Comparison of ENCODE assay signal across 8 cellular contexts in genomic region chr5:177553671-177554429, GRCh38. TPM values are rescaled to one million over a fixed set of nuclear protein-coding genes. Genes with fewer than 3 reads are reported as not detected.
DNase-seq lines count a peak whose midpoint lies in the region; ATAC-seq and TF ChIP-seq lines count a peak whose summit lies in the region.

No MANE protein-coding gene starts in this region.

- peak overlapping the region; percentile 78 for H3K4me3 Mint-ChIP-seq in mesothelial cell of epicardium

- H3K36me3 Mint-ChIP-seq in mesothelial cell of epicardium = no peaks in the 10 kb centered on the region

- peak overlapping the region; percentile 35 for H3K27ac Mint-ChIP-seq in mesothelial cell of epicardium

- H3K9me3 ChIP-seq in effector memory CD4-positive, alpha-beta T cell (ENCODE audit: control insufficient read depth, low read length) = no peaks in the 10 kb centered on the region

- H3K4me1 ChIP-seq in effector memory CD4-positive, alpha-beta T cell (ENCODE audit: control insufficient read depth, insufficient read depth, low read length, poor library complexity, severe bottlenecking) = peaks cover 23% of the 10 kb centered on the region

- no peaks in the 10 kb centered on the region for H3K27me3 ChIP-seq in effector memory CD4-positive, alpha-beta T cell (replicated peaks; ENCODE audit: control insufficient read depth, insufficient read depth, low read length, poor library complexity, severe bottlenecking)

- peak overlapping the region; percentile 65 for H3K27ac ChIP-seq in effector memory CD4-positive, alpha-beta T cell (ENCODE audit: insufficient read depth, low read length, poor library complexity, severe bottlenecking)

- H3K27me3 Mint-ChIP-seq in mesothelial cell of epicardium (ENCODE audit: low read depth) = no peaks in the 10 kb centered on the region

- TF ChIP-seq CTCF in mesothelial cell of epicardium (IDR thresholded peaks at IDR 0.05; ENCODE audit: unreplicated experiment) = no peak

- H3K9me3 Mint-ChIP-seq in mesothelial cell of epicardium = no peaks in the 10 kb centered on the region

- DNase-seq in CD1c-positive myeloid dendritic cell (ENCODE audit: extremely low spot score) (peak; percentile 35), mesothelial cell of epicardium (ENCODE audit: low spot score in 2 of 2, unreplicated experiment in 2 of 2) (peak; percentile 36 to 63), DMS153 (lab: John Stamatoyannopoulos, UW) (no peak)
- DNase-seq in activated CD4-positive, alpha-beta T cell treated with anti-CD3 and anti-CD28 coated beads for 48 hours = peak; percentile 61
- no peak for DNase-seq in effector memory CD4-positive, alpha-beta T cell
- peak; percentile 15 for DNase-seq in stimulated activated CD8-positive, alpha-beta memory T cell treated with anti-CD3 and anti-CD28 coated beads, Interleukin-7, amount 100 ng/mL, for 24 hours (ENCODE audit: low read depth)

- ATAC-seq in GM19438 (IDR thresholded peaks at IDR 0.05; ENCODE audit: low read depth, unreplicated experiment) (peak; percentile 52), HG03460 (IDR thresholded peaks at IDR 0.05; ENCODE audit: unreplicated experiment) (peak; percentile 37)

- peaks cover 27% of the 10 kb centered on the region for H3K4me1 Mint-ChIP-seq in mesothelial cell of epicardium

- H3K4me3 ChIP-seq in effector memory CD4-positive, alpha-beta T cell (ENCODE audit: insufficient read depth, low read depth, low read length, poor library complexity, severe bottlenecking) = peak overlapping the region; percentile 77

- peaks cover 9% of the 10 kb centered on the region for H3K36me3 ChIP-seq in effector memory CD4-positive, alpha-beta T cell (ENCODE audit: control insufficient read depth, insufficient read depth, low read length)

RNA-seq across cellular contexts. Expression of gene FAM193B, which starts 0.5 kb away (rescaled TPM):
- total RNA-seq in mesothelial cell of epicardium = 126 to 128 TPM (median 128 TPM) in 3 replicates

RNA-seq across cellular contexts. Expression of gene DDX41, which starts 37.1 kb away (rescaled TPM):
- 91.2 to 101 TPM (median 95.4 TPM) in 3 replicates for total RNA-seq in mesothelial cell of epicardium

RNA-seq across cellular contexts. Expression of gene TMED9, which starts 38.2 kb away (rescaled TPM):
- total RNA-seq in mesothelial cell of epicardium = 146 to 157 TPM (median 151 TPM) in 3 replicates

RNA-seq across cellular contexts. Expression of gene DOK3, which starts 44.2 kb away (rescaled TPM):
- total RNA-seq in mesothelial cell of epicardium = 4.7 to 7.8 TPM (median 5.8 TPM) in 3 replicates

RNA-seq across cellular contexts. Expression of gene B4GALT7, which starts 46.1 kb away (rescaled TPM):
- 37.4 to 42.0 TPM (median 39.8 TPM) in 3 replicates for total RNA-seq in mesothelial cell of epicardium

Comparison
In these comparisons a context has a peak if more than half of its experiments do, and no peak if none do; other contexts are left out.
1. DNase-seq: peak in CD1c-positive myeloid dendritic cell (single experiment), activated CD4-positive, alpha-beta T cell treated with anti-CD3 and anti-CD28 coated beads for 48 hours (single experiment), mesothelial cell of epicardium (2 of 2) and stimulated activated CD8-positive, alpha-beta memory T cell treated with anti-CD3 and anti-CD28 coated beads, Interleukin-7, amount 100 ng/mL, for 24 hours (single experiment); none in effector memory CD4-positive, alpha-beta T cell (0 of 3) and DMS153 (single experiment).